In genomic region chr2:9535177-9535576, GRCh38 we compare ENCODE assay signal across 23 cellular contexts. TPM values are rescaled to one million over a fixed set of nuclear protein-coding genes. Genes with fewer than 3 reads are reported as not detected.
DNase-seq lines count a peak whose midpoint lies in the region; ATAC-seq, FAIRE-seq and TF ChIP-seq lines count a peak whose summit lies in the region.
"Had no signal": no experiment of that assay in that cellular context is flagged by ENCODE, and none has a peak within 500 bp of the region (broad histone marks: within the 10 kb centered on the region; RNA-seq: fewer than 3 reads in every experiment).

No MANE protein-coding gene starts in this region.

- H3K4me3 Mint-ChIP-seq in stimulated activated memory B cell treated with anti-CD40 and anti-IgM and Interleukin-4, amounts not matched to agents 10 μg/mL and 1 μg/mL and 100 μg/mL, for 72 hours, result no peak overlapping the region
- no peak overlapping the region for H3K4me3 Mint-ChIP-seq in activated CD4-positive, alpha-beta memory T cell treated with anti-CD3 and anti-CD28 coated beads for 36 hours
- H3K4me3 Mint-ChIP-seq: brain had no signal

- peak; percentile 35 for DNase-seq in SKM-1 treated with dmso at 0.1 percent for 144 hours (lab: John Stamatoyannopoulos, UW; ENCODE audit: unreplicated experiment)
- no peak for DNase-seq in SKM-1 (lab: John Stamatoyannopoulos, UW; ENCODE audit: unreplicated experiment)
- no peak for DNase-seq in RCC 7860 (ENCODE audit: low spot score)
- DNase-seq in activated CD4-positive, alpha-beta memory T cell treated with anti-CD3 and anti-CD28 coated beads for 36 hours, result no peak
- no peak for DNase-seq in heart left ventricle
- no peak for DNase-seq in iPS-NIHi7 (ENCODE audit: extremely low spot score)
- DNase-seq: activated CD4-positive, alpha-beta T cell treated with anti-CD3 and anti-CD28 coated beads, Interleukin-2, amount 50 U/mL, for 48 hours; activated CD4-positive, CD25-positive, alpha-beta regulatory T cell; activated naive CD4-positive, alpha-beta T cell treated with Interleukin-2 at 50 U/mL for 16 hours; adrenal gland; AML-193; COR-L47; DMS79; glutamatergic neuron; kidney glomerular epithelial cell; mesenchymal stem cell; NCI-H1436 treated with DMSO at 0.1 percent for 48 hours; NCI-H510A treated with DMSO at 0.1 percent for 48 hours; substantia nigra; upper lobe of left lung had no signal

- peaks cover 0 to 33% (median 10%) of the 10 kb centered on the region in 12 donors for H3K4me1 ChIP-seq in heart left ventricle

- H3K27me3 ChIP-seq in heart left ventricle, result no peaks in the 10 kb centered on the region
- H3K27me3 ChIP-seq: adrenal gland, upper lobe of left lung had no signal

- intact Hi-C loops in activated CD4-positive, alpha-beta memory T cell treated with anti-CD3 and anti-CD28 coated beads for 36 hours (cut with micrococcal nuclease), result no loop called here
- intact Hi-C loops in heart left ventricle (cut with DNase I), result no loop called here

- peak; percentile 36 for FAIRE-seq in RCC 7860 (lab: Jason Lieb, UNC)

- no peaks in the 10 kb centered on the region for H3K9me3 ChIP-seq in heart left ventricle
- H3K9me3 ChIP-seq: adrenal gland, upper lobe of left lung had no signal

- no peak for TF ChIP-seq POLR2A in heart left ventricle (IDR thresholded peaks at IDR 0.05)

- peak overlapping the region; percentile 50 for H3K27ac Mint-ChIP-seq in stimulated activated memory B cell treated with anti-CD40 and anti-IgM and Interleukin-4, amounts not matched to agents 10 μg/mL and 1 μg/mL and 100 μg/mL, for 72 hours
- H3K27ac Mint-ChIP-seq in activated CD4-positive, alpha-beta memory T cell treated with anti-CD3 and anti-CD28 coated beads for 36 hours, result no peak overlapping the region

- POLR2A ChIA-PET in activated CD4-positive, alpha-beta memory T cell treated with anti-CD3 and anti-CD28 coated beads for 36 hours (lab: Charles Lee), result no interaction called here

- 64 to 81% (median 70%) methylated on average over 1 of the region's 1 CpG for WGBS in heart left ventricle, 4 donors

- no peak overlapping the region for H3K4me3 ChIP-seq in heart left ventricle
- H3K4me3 ChIP-seq: adrenal gland, upper lobe of left lung had no signal

- ATAC-seq in HG03571 (IDR thresholded peaks at IDR 0.05; ENCODE audit: unreplicated experiment) (peak; percentile 45), heart left ventricle (no peak)
- peak; percentile 78 for ATAC-seq in stimulated activated memory B cell treated with anti-CD40 and anti-IgM and Interleukin-4, amounts not matched to agents 10 μg/mL and 1 μg/mL and 100 μg/mL, for 72 hours

- peaks cover 46% of the 10 kb centered on the region for H3K4me1 Mint-ChIP-seq in stimulated activated memory B cell treated with anti-CD40 and anti-IgM and Interleukin-4, amounts not matched to agents 10 μg/mL and 1 μg/mL and 100 μg/mL, for 72 hours
- peaks cover 16% of the 10 kb centered on the region for H3K4me1 Mint-ChIP-seq in activated CD4-positive, alpha-beta memory T cell treated with anti-CD3 and anti-CD28 coated beads for 36 hours (ENCODE audit: low read depth)

- peaks cover 0 to 56% (median 43%) of the 10 kb centered on the region in 9 donors for H3K36me3 ChIP-seq in heart left ventricle

- TF ChIP-seq CTCF in heart left ventricle (IDR thresholded peaks at IDR 0.05), result no peak

- H3K27me3 Mint-ChIP-seq in stimulated activated memory B cell treated with anti-CD40 and anti-IgM and Interleukin-4, amounts not matched to agents 10 μg/mL and 1 μg/mL and 100 μg/mL, for 72 hours, result no peaks in the 10 kb centered on the region
- H3K27me3 Mint-ChIP-seq in activated CD4-positive, alpha-beta memory T cell treated with anti-CD3 and anti-CD28 coated beads for 36 hours, result no peaks in the 10 kb centered on the region
- H3K27me3 Mint-ChIP-seq: brain had no signal

- H3K9me3 Mint-ChIP-seq in stimulated activated memory B cell treated with anti-CD40 and anti-IgM and Interleukin-4, amounts not matched to agents 10 μg/mL and 1 μg/mL and 100 μg/mL, for 72 hours, result no peaks in the 10 kb centered on the region
- no peaks in the 10 kb centered on the region for H3K9me3 Mint-ChIP-seq in activated CD4-positive, alpha-beta memory T cell treated with anti-CD3 and anti-CD28 coated beads for 36 hours
- H3K9me3 Mint-ChIP-seq: brain had no signal

- CTCF ChIA-PET in activated CD4-positive, alpha-beta memory T cell treated with anti-CD3 and anti-CD28 coated beads for 36 hours (lab: Charles Lee), result no interaction called here

- peaks cover 18% of the 10 kb centered on the region for H3K36me3 Mint-ChIP-seq in stimulated activated memory B cell treated with anti-CD40 and anti-IgM and Interleukin-4, amounts not matched to agents 10 μg/mL and 1 μg/mL and 100 μg/mL, for 72 hours
- H3K36me3 Mint-ChIP-seq in activated CD4-positive, alpha-beta memory T cell treated with anti-CD3 and anti-CD28 coated beads for 36 hours, result peaks cover 12% of the 10 kb centered on the region

- no peak overlapping the region for H3K27ac ChIP-seq in heart left ventricle
- H3K27ac ChIP-seq: adrenal gland, upper lobe of left lung had no signal

RNA-seq across cellular contexts. Expression of gene ADAM17, which starts 20.5 kb away (rescaled TPM):
- total RNA-seq in activated CD4-positive, alpha-beta memory T cell treated with anti-CD3 and anti-CD28 coated beads for 36 hours, result 10 to 100 TPM; 24.0 to 24.7 TPM
- 10 to 100 TPM in 8 of 9 donors, 1 to 10 TPM in 1; 8.9 to 22.4 (median 15.1) TPM for total RNA-seq in heart left ventricle
- polyA plus RNA-seq in heart left ventricle, result 10 to 100 TPM in 1 of 2 donors, 1 to 10 TPM in 1; 6.5 to 12.1 TPM

Comparison
In these comparisons a context has a peak if more than half of its experiments do, and no peak if none do; other contexts are left out.
1. ATAC-seq: peak in HG03571 (single experiment) and stimulated activated memory B cell treated with anti-CD40 and anti-IgM and Interleukin-4, amounts not matched to agents 10 μg/mL and 1 μg/mL and 100 μg/mL, for 72 hours (single experiment); none in heart left ventricle (0 of 4).